In genomic region chr15:52010633-52011595, GRCh38 we compare ENCODE assay signal across 10 cellular contexts. TPM values are rescaled to one million over a fixed set of nuclear protein-coding genes. Genes with fewer than 3 reads are reported as not detected.
DNase-seq lines count a peak whose midpoint lies in the region; ATAC-seq, FAIRE-seq and TF ChIP-seq lines count a peak whose summit lies in the region.
"Had no signal": no experiment of that assay in that cellular context is flagged by ENCODE, and none has a peak within 500 bp of the region (broad histone marks: within the 10 kb centered on the region; RNA-seq: fewer than 3 reads in every experiment).

No MANE protein-coding gene starts in this region.

- FAIRE-seq in bronchial epithelial cell (lab: Jason Lieb, UNC) = peak; percentile 55

- peaks cover 3% of the 10 kb centered on the region for H3F3A ChIP-seq in smooth muscle cell (ENCODE audit: low read depth)

- DNase-seq in DMS153 (lab: John Stamatoyannopoulos, UW) (peak; percentile 19), DMS153 treated with DMSO at 0.1 percent for 48 hours (lab: John Stamatoyannopoulos, UW; ENCODE audit: unreplicated experiment) (no peak), NCI-H2196 treated with DMSO at 0.1 percent for 48 hours (lab: John Stamatoyannopoulos, UW; ENCODE audit: unreplicated experiment) (peak; percentile 48), bronchial epithelial cell (ENCODE audit: low read depth) (peak; percentile 99), smooth muscle cell (lab: John Stamatoyannopoulos, UW; ENCODE audit: unreplicated experiment) (no peak)
- peak; percentile 69 for DNase-seq in stimulated activated CD4-positive, alpha-beta T cell treated with anti-CD3 and anti-CD28 coated beads, Interleukin-4, amount 100 ng/mL, for 24 hours
- DNase-seq: activated naive CD8-positive, alpha-beta T cell treated with anti-CD3 and anti-CD28 coated beads, Interleukin-2, amount 10 ng/mL, durations not matched to agents 7 days and 5 days had no signal

- H3K36me3 ChIP-seq in bronchial epithelial cell (ENCODE audit: control insufficient read depth, insufficient read depth, low read length) (no peaks in the 10 kb centered on the region), smooth muscle cell (ENCODE audit: low read depth) (no peaks in the 10 kb centered on the region)
- H3K36me3 ChIP-seq: neutrophil had no signal

- ATAC-seq in GM19351 (IDR thresholded peaks at IDR 0.05; ENCODE audit: unreplicated experiment) = no peak
- ATAC-seq in HG02798 (IDR thresholded peaks at IDR 0.05; ENCODE audit: poor library complexity, unreplicated experiment) = no peak

- WGBS in smooth muscle cell (ENCODE audit: low lambda C conversion rate) = 82% methylated on average over 14 of the region's 14 CpGs

- no peaks in the 10 kb centered on the region for H3K4me1 ChIP-seq in smooth muscle cell (ENCODE audit: low read depth)

- H3K4me3 ChIP-seq in bronchial epithelial cell (ENCODE audit: low read depth, low read length) (no peak overlapping the region), smooth muscle cell (no peak overlapping the region)

- no peak overlapping the region for H3K4me2 ChIP-seq in smooth muscle cell

- no peaks in the 10 kb centered on the region for H3K79me2 ChIP-seq in smooth muscle cell (ENCODE audit: low read depth)

- no peaks in the 10 kb centered on the region for H4K20me1 ChIP-seq in smooth muscle cell (ENCODE audit: low read depth)

- H3K9ac ChIP-seq in smooth muscle cell (ENCODE audit: low read depth) = no peak overlapping the region

- no peaks in the 10 kb centered on the region for H3K9me3 ChIP-seq in smooth muscle cell (replicated peaks; ENCODE audit: low read depth)
- H3K9me3 ChIP-seq: neutrophil had no signal

- H3K27me3 ChIP-seq in bronchial epithelial cell (ENCODE audit: control insufficient read depth, insufficient read depth, low read length) (no peaks in the 10 kb centered on the region), smooth muscle cell (ENCODE audit: low read depth) (no peaks in the 10 kb centered on the region)
- H3K27me3 ChIP-seq: neutrophil had no signal

- no peak for TF ChIP-seq CTCF in bronchial epithelial cell (IDR thresholded peaks at IDR 0.05; ENCODE audit: insufficient read depth, low read length, severe bottlenecking)
- TF ChIP-seq CTCF in smooth muscle cell (IDR thresholded peaks at IDR 0.05; ENCODE audit: borderline replicate concordance, insufficient read depth, poor library complexity, severe bottlenecking) = no peak

- H3K27ac ChIP-seq in smooth muscle cell (ENCODE audit: low read depth) = no peak overlapping the region
- H3K27ac ChIP-seq: neutrophil had no signal

- H2AFZ ChIP-seq in smooth muscle cell (ENCODE audit: low read depth) = no peak overlapping the region

RNA-seq across cellular contexts. Expression of gene MAPK6, which starts 8.1 kb away (rescaled TPM):
- total RNA-seq in bronchial epithelial cell (156 and 197 TPM in 2 replicates), smooth muscle cell (107 and 115 TPM in 2 replicates)
- polyA plus RNA-seq in smooth muscle cell = 26.8 and 38.6 TPM in 2 replicates

RNA-seq across cellular contexts. Expression of gene LEO1, which starts 39.3 kb away (rescaled TPM):
- total RNA-seq in bronchial epithelial cell (21.9 and 41.2 TPM in 2 replicates), smooth muscle cell (25.9 and 26.6 TPM in 2 replicates)
- polyA plus RNA-seq in smooth muscle cell = 18.3 and 20.5 TPM in 2 replicates

Comparison
In these comparisons a context has a peak if more than half of its experiments do, and no peak if none do; other contexts are left out.
1. DNase-seq: peak in DMS153 (single experiment), NCI-H2196 treated with DMSO at 0.1 percent for 48 hours (single experiment), bronchial epithelial cell (single experiment) and stimulated activated CD4-positive, alpha-beta T cell treated with anti-CD3 and anti-CD28 coated beads, Interleukin-4, amount 100 ng/mL, for 24 hours (single experiment); none in DMS153 treated with DMSO at 0.1 percent for 48 hours (single experiment) and smooth muscle cell (single experiment).